In the genomic region with DNA sequence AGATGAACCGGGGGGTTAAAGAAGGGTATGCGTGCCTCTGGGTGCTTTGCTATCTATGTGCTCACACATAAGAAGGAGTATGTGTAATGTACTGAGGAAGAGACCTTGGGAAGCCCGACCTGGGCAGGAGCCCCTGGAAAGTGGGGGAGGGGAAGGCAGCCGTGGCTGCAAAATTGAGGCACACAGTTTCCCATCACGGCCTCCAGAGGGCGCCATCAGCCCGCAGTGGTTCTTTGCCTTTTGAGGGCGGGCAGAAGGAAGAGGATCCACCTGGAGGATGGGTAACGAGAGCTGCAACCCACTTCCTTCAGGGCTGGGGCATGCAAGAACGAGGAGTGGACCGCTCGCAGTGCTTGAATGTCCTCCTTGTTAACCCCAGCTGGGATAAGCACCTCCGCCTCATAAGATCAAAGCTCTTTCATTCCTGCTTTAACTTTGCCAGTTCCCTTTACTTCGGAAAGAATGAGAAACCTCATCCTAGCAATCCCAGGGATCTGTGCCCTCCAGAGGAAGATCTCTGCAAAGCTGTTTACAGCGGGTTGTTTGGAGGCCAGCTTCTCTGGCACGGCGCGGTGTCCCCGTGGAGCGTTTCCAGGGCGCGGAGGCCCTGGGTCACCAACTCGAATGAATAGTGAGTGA, we compare ENCODE assay signal across 1 cellular context.
TF ChIP-seq lines count a peak whose summit lies in the region.

No MANE protein-coding gene starts in this region.

TF ChIP-seq in SK-N-SH treated with all-trans-retinoic acid at 6 μM for 48 hours, 23 proteins besides CTCF, POLR2A, EP300 and RAD21 (continued from another document):
- TF ChIP-seq, protein P1, sequence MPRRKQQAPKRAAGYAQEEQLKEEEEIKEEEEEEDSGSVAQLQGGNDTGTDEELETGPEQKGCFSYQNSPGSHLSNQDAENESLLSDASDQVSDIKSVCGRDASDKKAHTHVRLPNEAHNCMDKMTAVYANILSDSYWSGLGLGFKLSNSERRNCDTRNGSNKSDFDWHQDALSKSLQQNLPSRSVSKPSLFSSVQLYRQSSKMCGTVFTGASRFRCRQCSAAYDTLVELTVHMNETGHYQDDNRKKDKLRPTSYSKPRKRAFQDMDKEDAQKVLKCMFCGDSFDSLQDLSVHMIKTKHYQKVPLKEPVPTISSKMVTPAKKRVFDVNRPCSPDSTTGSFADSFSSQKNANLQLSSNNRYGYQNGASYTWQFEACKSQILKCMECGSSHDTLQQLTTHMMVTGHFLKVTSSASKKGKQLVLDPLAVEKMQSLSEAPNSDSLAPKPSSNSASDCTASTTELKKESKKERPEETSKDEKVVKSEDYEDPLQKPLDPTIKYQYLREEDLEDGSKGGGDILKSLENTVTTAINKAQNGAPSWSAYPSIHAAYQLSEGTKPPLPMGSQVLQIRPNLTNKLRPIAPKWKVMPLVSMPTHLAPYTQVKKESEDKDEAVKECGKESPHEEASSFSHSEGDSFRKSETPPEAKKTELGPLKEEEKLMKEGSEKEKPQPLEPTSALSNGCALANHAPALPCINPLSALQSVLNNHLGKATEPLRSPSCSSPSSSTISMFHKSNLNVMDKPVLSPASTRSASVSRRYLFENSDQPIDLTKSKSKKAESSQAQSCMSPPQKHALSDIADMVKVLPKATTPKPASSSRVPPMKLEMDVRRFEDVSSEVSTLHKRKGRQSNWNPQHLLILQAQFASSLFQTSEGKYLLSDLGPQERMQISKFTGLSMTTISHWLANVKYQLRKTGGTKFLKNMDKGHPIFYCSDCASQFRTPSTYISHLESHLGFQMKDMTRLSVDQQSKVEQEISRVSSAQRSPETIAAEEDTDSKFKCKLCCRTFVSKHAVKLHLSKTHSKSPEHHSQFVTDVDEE (CRISPR knock-in tag; IDR thresholded peaks at IDR 0.05) = no peak
- TF ChIP-seq SNAI2 (CRISPR knock-in tag; IDR thresholded peaks at IDR 0.05) (no peak), ZNF8 (CRISPR knock-in tag; IDR thresholded peaks at IDR 0.05) (no peak), ZFP30 (CRISPR knock-in tag; IDR thresholded peaks at IDR 0.05) (no peak), BACH2 (CRISPR knock-in tag; IDR thresholded peaks at IDR 0.05; ENCODE audit: borderline replicate concordance) (no peak), ESRRG (CRISPR knock-in tag; IDR thresholded peaks at IDR 0.05) (no peak), ZNF565 (CRISPR knock-in tag; conservative IDR thresholded peaks at IDR 0.05; ENCODE audit: low read depth) (no peak)
- TF ChIP-seq, protein P2, sequence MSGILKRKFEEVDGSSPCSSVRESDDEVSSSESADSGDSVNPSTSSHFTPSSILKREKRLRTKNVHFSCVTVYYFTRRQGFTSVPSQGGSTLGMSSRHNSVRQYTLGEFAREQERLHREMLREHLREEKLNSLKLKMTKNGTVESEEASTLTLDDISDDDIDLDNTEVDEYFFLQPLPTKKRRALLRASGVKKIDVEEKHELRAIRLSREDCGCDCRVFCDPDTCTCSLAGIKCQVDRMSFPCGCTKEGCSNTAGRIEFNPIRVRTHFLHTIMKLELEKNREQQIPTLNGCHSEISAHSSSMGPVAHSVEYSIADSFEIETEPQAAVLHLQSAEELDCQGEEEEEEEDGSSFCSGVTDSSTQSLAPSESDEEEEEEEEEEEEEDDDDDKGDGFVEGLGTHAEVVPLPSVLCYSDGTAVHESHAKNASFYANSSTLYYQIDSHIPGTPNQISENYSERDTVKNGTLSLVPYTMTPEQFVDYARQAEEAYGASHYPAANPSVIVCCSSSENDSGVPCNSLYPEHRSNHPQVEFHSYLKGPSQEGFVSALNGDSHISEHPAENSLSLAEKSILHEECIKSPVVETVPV (CRISPR knock-in tag; IDR thresholded peaks at IDR 0.05) = no peak
TF ChIP-seq in SK-N-SH treated with all-trans-retinoic acid at 6 μM for 48 hours: peak in this region for 0.
